ENCODE assay signal across 8 cellular contexts in genomic region chr16:30902070-30902972, GRCh38. TPM values are rescaled to one million over a fixed set of nuclear protein-coding genes. Genes with fewer than 3 reads are reported as not detected.
A peak's percentile ranks its signal among the peaks of the same experiment; 100 is the strongest.
DNase-seq lines count a peak whose midpoint lies in the region; ATAC-seq, FAIRE-seq and TF ChIP-seq lines count a peak whose summit lies in the region.

No MANE protein-coding gene starts in this region.

- DNase-seq in D721Med (ENCODE audit: insufficient read length, low spot score) (peak; percentile 78), MG63 (peak; percentile 78), dorsolateral prefrontal cortex (peak in 5 of 10 donors; percentile 43 to 82 (median 47))
- DNase-seq in activated CD4-positive, alpha-beta T cell treated with anti-CD3 and anti-CD28 coated beads for 4 hours: peak; percentile 43 to 46
- DNase-seq in stimulated activated CD8-positive, alpha-beta memory T cell treated with anti-CD3 and anti-CD28 coated beads, Interleukin-12 subunit alpha, Interleukin-12 subunit beta, amount 100 ng/mL, for 4 hours (ENCODE audit: low read depth): peak; percentile 47

- H3K27ac ChIP-seq in dorsolateral prefrontal cortex: peak overlapping the region; percentile 71 to 97 (median 93)
- H3K27ac ChIP-seq in liver (ENCODE audit: low read depth in 1 of 2, low read length in 2 of 2): peak overlapping the region; percentile 83

- TF ChIP-seq RAD21 in liver (IDR thresholded peaks at IDR 0.05): no peak

- no peak for FAIRE-seq in D721Med (lab: Jason Lieb, UNC)

- H3K27me3 ChIP-seq in MG63 (no peaks in the 10 kb centered on the region), dorsolateral prefrontal cortex (no peaks in the 10 kb centered on the region), liver (ENCODE audit: control insufficient read depth in 4 of 4, insufficient read depth in 4 of 4, low read length in 3 of 4) (no peaks in the 10 kb centered on the region)

- H3K36me3 ChIP-seq in MG63 (no peaks in the 10 kb centered on the region), liver (ENCODE audit: control insufficient read depth in 4 of 4, insufficient read depth in 3 of 4, low read depth in 1 of 4, low read length in 3 of 4) (no peaks in the 10 kb centered on the region)

- H3K4me1 ChIP-seq in liver (ENCODE audit: control insufficient read depth in 4 of 4, insufficient read depth in 4 of 4, low read length in 3 of 4): peaks cover 0 to 19% (median 7%) of the 10 kb centered on the region in 4 donors

- H3K4me3 ChIP-seq in MG63 (peak overlapping the region; percentile 44), dorsolateral prefrontal cortex (peak overlapping the region; percentile 47 to 74 (median 63)), liver (ENCODE audit: low read depth in 1 of 3, low read length in 3 of 3) (peak overlapping the region; percentile 45 to 86 (median 64))

- ATAC-seq in GM19467 (IDR thresholded peaks at IDR 0.05; ENCODE audit: unreplicated experiment) (peak; percentile 48), GM21515 (IDR thresholded peaks at IDR 0.05; ENCODE audit: unreplicated experiment) (no peak)

- TF ChIP-seq CTCF in D721Med (IDR thresholded peaks at IDR 0.05; ENCODE audit: insufficient read depth, missing control alignments) (peak; percentile 31), dorsolateral prefrontal cortex (IDR thresholded peaks at IDR 0.05 in 54 of 56, conservative IDR thresholded peaks at IDR 0.05 in 2 of 56; ENCODE audit: low read depth in 1 of 56, partially characterized antibody in 56 of 56) (peak in 17 of 56 donors; percentile 11 to 52 (median 18)), liver (IDR thresholded peaks at IDR 0.05; ENCODE audit: low read depth, low read length, missing input control) (peak; percentile 60)

- H3K9me3 ChIP-seq in MG63 (no peaks in the 10 kb centered on the region), liver (ENCODE audit: control insufficient read depth in 4 of 4, low read length in 3 of 4) (no peaks in the 10 kb centered on the region)

- peak overlapping the region in 1 of 2 donors; percentile 82 for H3K9ac ChIP-seq in liver (ENCODE audit: low read depth in 1 of 2, low read length in 2 of 2)

- intact Hi-C loops in dorsolateral prefrontal cortex (cut with DNase I): loop anchor here (1.0 to 5.0 kb wide), 3 partner anchors 17 to 60 kb away; no protein-coding TSS in a partner anchor

- WGBS in liver: 9% methylated on average over 93 of the region's 93 CpGs

TF ChIP-seq in liver, 16 proteins besides CTCF, POLR2A, EP300 and RAD21:
- TF ChIP-seq TAF1 (conservative IDR thresholded peaks at IDR 0.05): no peak
- TF ChIP-seq RXRA (IDR thresholded peaks at IDR 0.05): no peak
- TF ChIP-seq, protein P1, sequence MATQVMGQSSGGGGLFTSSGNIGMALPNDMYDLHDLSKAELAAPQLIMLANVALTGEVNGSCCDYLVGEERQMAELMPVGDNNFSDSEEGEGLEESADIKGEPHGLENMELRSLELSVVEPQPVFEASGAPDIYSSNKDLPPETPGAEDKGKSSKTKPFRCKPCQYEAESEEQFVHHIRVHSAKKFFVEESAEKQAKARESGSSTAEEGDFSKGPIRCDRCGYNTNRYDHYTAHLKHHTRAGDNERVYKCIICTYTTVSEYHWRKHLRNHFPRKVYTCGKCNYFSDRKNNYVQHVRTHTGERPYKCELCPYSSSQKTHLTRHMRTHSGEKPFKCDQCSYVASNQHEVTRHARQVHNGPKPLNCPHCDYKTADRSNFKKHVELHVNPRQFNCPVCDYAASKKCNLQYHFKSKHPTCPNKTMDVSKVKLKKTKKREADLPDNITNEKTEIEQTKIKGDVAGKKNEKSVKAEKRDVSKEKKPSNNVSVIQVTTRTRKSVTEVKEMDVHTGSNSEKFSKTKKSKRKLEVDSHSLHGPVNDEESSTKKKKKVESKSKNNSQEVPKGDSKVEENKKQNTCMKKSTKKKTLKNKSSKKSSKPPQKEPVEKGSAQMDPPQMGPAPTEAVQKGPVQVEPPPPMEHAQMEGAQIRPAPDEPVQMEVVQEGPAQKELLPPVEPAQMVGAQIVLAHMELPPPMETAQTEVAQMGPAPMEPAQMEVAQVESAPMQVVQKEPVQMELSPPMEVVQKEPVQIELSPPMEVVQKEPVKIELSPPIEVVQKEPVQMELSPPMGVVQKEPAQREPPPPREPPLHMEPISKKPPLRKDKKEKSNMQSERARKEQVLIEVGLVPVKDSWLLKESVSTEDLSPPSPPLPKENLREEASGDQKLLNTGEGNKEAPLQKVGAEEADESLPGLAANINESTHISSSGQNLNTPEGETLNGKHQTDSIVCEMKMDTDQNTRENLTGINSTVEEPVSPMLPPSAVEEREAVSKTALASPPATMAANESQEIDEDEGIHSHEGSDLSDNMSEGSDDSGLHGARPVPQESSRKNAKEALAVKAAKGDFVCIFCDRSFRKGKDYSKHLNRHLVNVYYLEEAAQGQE (IDR thresholded peaks at IDR 0.05): no peak
- no peak for TF ChIP-seq MAX (IDR thresholded peaks at IDR 0.05)
- TF ChIP-seq, protein P2, sequence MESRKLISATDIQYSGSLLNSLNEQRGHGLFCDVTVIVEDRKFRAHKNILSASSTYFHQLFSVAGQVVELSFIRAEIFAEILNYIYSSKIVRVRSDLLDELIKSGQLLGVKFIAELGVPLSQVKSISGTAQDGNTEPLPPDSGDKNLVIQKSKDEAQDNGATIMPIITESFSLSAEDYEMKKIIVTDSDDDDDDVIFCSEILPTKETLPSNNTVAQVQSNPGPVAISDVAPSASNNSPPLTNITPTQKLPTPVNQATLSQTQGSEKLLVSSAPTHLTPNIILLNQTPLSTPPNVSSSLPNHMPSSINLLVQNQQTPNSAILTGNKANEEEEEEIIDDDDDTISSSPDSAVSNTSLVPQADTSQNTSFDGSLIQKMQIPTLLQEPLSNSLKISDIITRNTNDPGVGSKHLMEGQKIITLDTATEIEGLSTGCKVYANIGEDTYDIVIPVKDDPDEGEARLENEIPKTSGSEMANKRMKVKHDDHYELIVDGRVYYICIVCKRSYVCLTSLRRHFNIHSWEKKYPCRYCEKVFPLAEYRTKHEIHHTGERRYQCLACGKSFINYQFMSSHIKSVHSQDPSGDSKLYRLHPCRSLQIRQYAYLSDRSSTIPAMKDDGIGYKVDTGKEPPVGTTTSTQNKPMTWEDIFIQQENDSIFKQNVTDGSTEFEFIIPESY (IDR thresholded peaks at IDR 0.05): no peak
- TF ChIP-seq NR2F2 (IDR thresholded peaks at IDR 0.05): no peak
- TF ChIP-seq, protein P3, sequence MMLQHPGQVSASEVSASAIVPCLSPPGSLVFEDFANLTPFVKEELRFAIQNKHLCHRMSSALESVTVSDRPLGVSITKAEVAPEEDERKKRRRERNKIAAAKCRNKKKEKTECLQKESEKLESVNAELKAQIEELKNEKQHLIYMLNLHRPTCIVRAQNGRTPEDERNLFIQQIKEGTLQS (IDR thresholded peaks at IDR 0.05): no peak
- no peak for TF ChIP-seq FOXA1 (IDR thresholded peaks at IDR 0.05)
- TF ChIP-seq EGR1 (IDR thresholded peaks at IDR 0.05; ENCODE audit: low read depth in 2 of 2): no peak
- no peak for TF ChIP-seq YY1 (IDR thresholded peaks at IDR 0.05)
- no peak for TF ChIP-seq GABPA (IDR thresholded peaks at IDR 0.05 in 1 of 2, conservative IDR thresholded peaks at IDR 0.05 in 1 of 2)
- no peak for TF ChIP-seq FOXA2 (IDR thresholded peaks at IDR 0.05)
- no peak for TF ChIP-seq HNF4G (IDR thresholded peaks at IDR 0.05)

RNA-seq across cellular contexts. Expression of gene CTF1, which starts 5.9 kb away (rescaled TPM):
- total RNA-seq in MG63 (2014; rRNA removed; shearing (Covaris generic); ENCODE audit: low replicate concordance): not detected in 2 replicates
- 1 to 10 TPM in 119 of 120 experiments, under 1 TPM in 1; 0.90 to 9.9 (median 3.1) TPM for total RNA-seq in dorsolateral prefrontal cortex
- under 1 TPM in 1 of 2 donors, not detected in 1; 0.75 TPM for total RNA-seq in liver
- under 1 TPM; 0.19 to 0.35 TPM for polyA plus RNA-seq in liver

RNA-seq across cellular contexts. Expression of gene BCL7C, which starts 8.4 kb away (rescaled TPM):
- 64.3 and 70.8 TPM in 2 replicates for total RNA-seq in MG63 (2014; rRNA removed; shearing (Covaris generic); ENCODE audit: low replicate concordance)
- total RNA-seq in dorsolateral prefrontal cortex: 10 to 100 TPM in 118 of 120 experiments, 1 to 10 TPM in 2; 8.8 to 28.1 (median 15.6) TPM
- 1 to 10 TPM; 3.4 to 6.1 TPM for total RNA-seq in liver
- polyA plus RNA-seq in liver: 1 to 10 TPM; 4.9 to 7.1 TPM

RNA-seq across cellular contexts. Expression of gene FBXL19, which starts 21.1 kb away (rescaled TPM):
- 19.5 and 31.2 TPM in 2 replicates for total RNA-seq in MG63 (2014; rRNA removed; shearing (Covaris generic); ENCODE audit: low replicate concordance)
- total RNA-seq in dorsolateral prefrontal cortex (10 to 100 TPM; 23.5 to 84.8 (median 52.1) TPM), liver (1 to 10 TPM; 3.0 to 4.8 TPM)
- polyA plus RNA-seq in liver: 1 to 10 TPM in 1 of 2 donors, under 1 TPM in 1; 0.31 to 2.4 TPM

RNA-seq across cellular contexts. Expression of gene ORAI3, which starts 46.5 kb away (rescaled TPM):
- 4.1 and 4.2 TPM in 2 replicates for total RNA-seq in MG63 (2014; rRNA removed; shearing (Covaris generic); ENCODE audit: low replicate concordance)
- total RNA-seq in dorsolateral prefrontal cortex (10 to 100 TPM in 42 of 120 experiments, 1 to 10 TPM in 78; 4.7 to 19.1 (median 9.1) TPM), liver (10 to 100 TPM; 26.6 to 39.1 TPM)
- 10 to 100 TPM; 28.8 to 34.1 TPM for polyA plus RNA-seq in liver

RNA-seq across cellular contexts. Expression of gene SETD1A, which starts 55.2 kb away (rescaled TPM):
- total RNA-seq in MG63 (2014; rRNA removed; shearing (Covaris generic); ENCODE audit: low replicate concordance): 0.17 and 0.76 TPM in 2 replicates
- 10 to 100 TPM; 13.3 to 28.5 (median 17.9) TPM for total RNA-seq in dorsolateral prefrontal cortex
- 1 to 10 TPM; 3.6 to 3.8 TPM for total RNA-seq in liver
- 1 to 10 TPM; 2.7 to 4.9 TPM for polyA plus RNA-seq in liver
